21 cellular contexts compared by ENCODE assay signal in the genomic region with DNA sequence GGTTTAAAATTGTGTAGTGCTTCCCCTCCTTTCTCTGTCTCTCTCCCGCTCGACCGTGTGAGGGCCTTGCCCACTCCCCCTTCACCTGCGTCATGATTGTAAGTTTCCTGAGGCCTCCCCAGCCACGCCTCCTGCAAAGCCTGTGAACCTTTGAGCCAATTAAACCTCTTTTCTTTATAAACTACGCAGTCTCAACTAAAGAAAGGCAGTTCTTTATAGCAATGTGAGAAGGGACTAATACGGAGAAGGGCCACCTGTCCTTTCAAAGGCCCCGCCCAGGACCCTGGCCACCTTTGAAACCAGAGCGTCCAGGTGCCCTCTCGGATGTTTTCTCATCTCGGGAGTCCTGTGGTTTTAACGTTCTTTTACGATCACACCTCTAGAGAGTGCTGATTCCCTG.
"Had no signal": no experiment of that assay in that cellular context is flagged by ENCODE, and none has a peak within 500 bp of the region (broad histone marks: within the 10 kb centered on the region; RNA-seq: fewer than 3 reads in every experiment).

No MANE protein-coding gene starts in this region.

- DNase-seq: activated B cell treated with CpG ODN at 0.5 μM for 24 hours; activated CD4-positive, alpha-beta T cell treated with anti-CD3 and anti-CD28 coated beads for 36 hours; activated CD4-positive, alpha-beta T cell treated with anti-CD3 and anti-CD28 coated beads, Interleukin-2, amount 50 U/mL, for 4 hours; activated CD8-positive, alpha-beta memory T cell treated with anti-CD3 and anti-CD28 coated beads for 24 hours; activated CD8-positive, alpha-beta memory T cell treated with anti-CD3 and anti-CD28 coated beads, Interleukin-2, amount 50 U/mL, for 4 hours; activated naive CD4-positive, alpha-beta T cell treated with Interleukin-2 at 50 U/mL for 16 hours; activated T-cell treated with anti-CD3 and anti-CD28 coated beads, Interleukin-2, amount 50 U/mL, for 24 hours; caudate nucleus; effector CD4-positive, alpha-beta T cell; naive thymus-derived CD4-positive, alpha-beta T cell; occipital lobe; small intestine; stimulated activated CD4-positive, alpha-beta T cell treated with anti-CD3 and anti-CD28 coated beads, Interleukin-2, amount 100 ng/mL, for 24 hours; stimulated activated naive CD8-positive, alpha-beta T cell treated with anti-CD3 and anti-CD28 coated beads, Interleukin-15, amount 100 ng/mL, for 72 hours; T1000 had no signal

- ATAC-seq: activated CD4-positive, alpha-beta T cell treated with anti-CD3 and anti-CD28 coated beads for 36 hours; activated T-helper 17 cell treated with anti-CD3 and anti-CD28 coated beads, Interleukin-2, amount 50 U/mL, for 72 hours; left lung; naive thymus-derived CD4-positive, alpha-beta T cell; sciatic nerve; stimulated activated effector memory CD8-positive, alpha-beta T cell treated with anti-CD3 and anti-CD28 coated beads, Interleukin-12 subunit alpha, Interleukin-12 subunit beta, amount 100 ng/mL, for 72 hours; stimulated activated naive CD8-positive, alpha-beta T cell treated with anti-CD3 and anti-CD28 coated beads, Interleukin-15, amount 100 ng/mL, for 72 hours had no signal

- FAIRE-seq: endometrium, small intestine, urothelium cell line had no signal
